ENCODE assay signal across 13 cellular contexts in genomic region chr9:130845254-130845653, GRCh38. TPM values are rescaled to one million over a fixed set of nuclear protein-coding genes. Genes with fewer than 3 reads are reported as not detected.
A peak's percentile ranks its signal among the peaks of the same experiment; 100 is the strongest.
DNase-seq lines count a peak whose midpoint lies in the region; ATAC-seq lines count a peak whose summit lies in the region.
"Had no signal": no experiment of that assay in that cellular context is flagged by ENCODE, and none has a peak within 500 bp of the region (broad histone marks: within the 10 kb centered on the region; RNA-seq: fewer than 3 reads in every experiment).

No MANE protein-coding gene starts in this region.

- peak overlapping the region; percentile 27 to 31 for H3K4me3 ChIP-seq in muscle layer of duodenum (ENCODE audit: low read depth in 1 of 2, low read length in 2 of 2)
- no peak overlapping the region for H3K4me3 ChIP-seq in urinary bladder (ENCODE audit: low read depth, low read length)
- H3K4me3 ChIP-seq: spleen had no signal

- H3K9me3 ChIP-seq in muscle layer of duodenum (ENCODE audit: control insufficient read depth in 1 of 2, low read length in 2 of 2) = no peaks in the 10 kb centered on the region
- H3K9me3 ChIP-seq: spleen had no signal

- 34% methylated on average over 10 of the region's 10 CpGs for WGBS in urinary bladder

- H3K4me1 ChIP-seq in muscle layer of duodenum (ENCODE audit: control insufficient read depth in 1 of 2, insufficient read depth in 2 of 2, low read length in 2 of 2) = peaks cover 26 to 58% of the 10 kb centered on the region in 2 donors
- no peaks in the 10 kb centered on the region for H3K4me1 ChIP-seq in urinary bladder (ENCODE audit: insufficient read depth)

- ATAC-seq in GM21381 (IDR thresholded peaks at IDR 0.05; ENCODE audit: unreplicated experiment) = no peak

- H3K27me3 ChIP-seq in muscle layer of duodenum (ENCODE audit: low read depth, low read length) = no peaks in the 10 kb centered on the region
- H3K27me3 ChIP-seq: spleen had no signal

- peak overlapping the region; percentile 81 for H3K27ac ChIP-seq in epithelial cell of prostate
- H3K27ac ChIP-seq in muscle layer of duodenum (ENCODE audit: low read length) = peak overlapping the region; percentile 94
- H3K27ac ChIP-seq in urinary bladder (ENCODE audit: low read depth) = peak overlapping the region; percentile 63

- H3K36me3 ChIP-seq in muscle layer of duodenum (ENCODE audit: control insufficient read depth in 1 of 2, insufficient read depth in 2 of 2, low read length in 2 of 2) (peaks cover 0 to 9% of the 10 kb centered on the region in 2 donors), urinary bladder (ENCODE audit: insufficient read depth) (no peaks in the 10 kb centered on the region)
- H3K36me3 ChIP-seq: spleen had no signal

- peak; percentile 43 for DNase-seq in NCI-H510A treated with DMSO at 0.1 percent for 48 hours (lab: John Stamatoyannopoulos, UW)
- no peak for DNase-seq in NCI-H510A (lab: John Stamatoyannopoulos, UW)
- DNase-seq in epithelial cell of prostate (ENCODE audit: low read depth, low spot score) = no peak
- no peak for DNase-seq in DMS79 treated with DMSO at 0.1 percent for 48 hours (lab: John Stamatoyannopoulos, UW)
- no peak for DNase-seq in HT-29 (ENCODE audit: low spot score)
- DNase-seq: activated CD4-positive, alpha-beta T cell treated with anti-CD3 and anti-CD28 coated beads for 48 hours; GDM1; NCI-H1436 treated with DMSO at 0.1 percent for 48 hours; spleen had no signal

RNA-seq across cellular contexts. Expression of gene ABL1, which starts 10.2 kb away (rescaled TPM):
- total RNA-seq in urinary bladder = 46.5 TPM
- polyA plus RNA-seq in urinary bladder = 125 TPM
- total RNA-seq in HT-29 (2014; rRNA removed; shearing (Covaris generic)) = 15.1 and 16.4 TPM in 2 replicates

RNA-seq across cellular contexts. Expression of gene QRFP, which starts 51.4 kb away (rescaled TPM):
- not detected for total RNA-seq in urinary bladder
- 0.15 TPM for polyA plus RNA-seq in urinary bladder
- not detected in 2 replicates for total RNA-seq in HT-29 (2014; rRNA removed; shearing (Covaris generic))
- total RNA-seq: kidney epithelial cell, spleen had no signal
